In genomic region chr18:29241199-29241598, GRCh38 we compare ENCODE assay signal across 4 cellular contexts.
"Had no signal": no experiment of that assay in that cellular context is flagged by ENCODE, and none has a peak within 500 bp of the region (broad histone marks: within the 10 kb centered on the region; RNA-seq: fewer than 3 reads in every experiment).

No MANE protein-coding gene starts in this region.

- DNase-seq: H9, HCEC 1CT, IMR-90 had no signal

- H3K4me2 ChIP-seq: GM23338 had no signal

- ATAC-seq: GM23338 had no signal

- H2AFZ ChIP-seq: GM23338 had no signal

- H3K4me3 ChIP-seq: GM23338 had no signal
